ENCODE assay signal across 12 cellular contexts in genomic region chr6:145247677-145248419, GRCh38.
DNase-seq lines count a peak whose midpoint lies in the region; ATAC-seq and TF ChIP-seq lines count a peak whose summit lies in the region.
"Had no signal": no experiment of that assay in that cellular context is flagged by ENCODE, and none has a peak within 500 bp of the region (broad histone marks: within the 10 kb centered on the region; RNA-seq: fewer than 3 reads in every experiment).

No MANE protein-coding gene starts in this region.

- H3K4me1 ChIP-seq in foreskin keratinocyte, result no peaks in the 10 kb centered on the region

- no peaks in the 10 kb centered on the region for H3K27me3 ChIP-seq in foreskin keratinocyte

- ATAC-seq in foreskin keratinocyte, result peak; percentile 99
- ATAC-seq in HG03159 (IDR thresholded peaks at IDR 0.05; ENCODE audit: unreplicated experiment), result no peak
- no peak for ATAC-seq in HG03280 (IDR thresholded peaks at IDR 0.05; ENCODE audit: unreplicated experiment)
- ATAC-seq in GM21737 (IDR thresholded peaks at IDR 0.05; ENCODE audit: unreplicated experiment), result no peak
- ATAC-seq: activated T-helper 17 cell treated with anti-CD3 and anti-CD28 coated beads, Interleukin-2, amount 50 U/mL, for 72 hours had no signal

- TF ChIP-seq CTCF in foreskin keratinocyte (conservative IDR thresholded peaks at IDR 0.05), result no peak

- no peak overlapping the region for H3K27ac ChIP-seq in foreskin keratinocyte
- H3K27ac ChIP-seq: coronary artery had no signal

- DNase-seq in AG20443 (ENCODE audit: low spot score) (peak; percentile 59), HS-27A (ENCODE audit: low read depth) (peak; percentile 72), T1000 (lab: John Stamatoyannopoulos, UW) (peak; percentile 40), foreskin keratinocyte (peak; percentile 81 to 93)
- DNase-seq in stimulated activated CD4-positive, alpha-beta T cell treated with anti-CD3 and anti-CD28 coated beads, Interleukin-12 subunit alpha, Interleukin-12 subunit beta, amount 100 ng/mL, for 4 hours, result no peak
- DNase-seq: activated CD4-positive, CD25-positive, alpha-beta regulatory T cell treated with anti-CD3 and anti-CD28 coated beads, Interleukin-2, amount 50 U/mL, for 72 hours; MM.1S had no signal
